9 cellular contexts compared by ENCODE assay signal in the genomic region with DNA sequence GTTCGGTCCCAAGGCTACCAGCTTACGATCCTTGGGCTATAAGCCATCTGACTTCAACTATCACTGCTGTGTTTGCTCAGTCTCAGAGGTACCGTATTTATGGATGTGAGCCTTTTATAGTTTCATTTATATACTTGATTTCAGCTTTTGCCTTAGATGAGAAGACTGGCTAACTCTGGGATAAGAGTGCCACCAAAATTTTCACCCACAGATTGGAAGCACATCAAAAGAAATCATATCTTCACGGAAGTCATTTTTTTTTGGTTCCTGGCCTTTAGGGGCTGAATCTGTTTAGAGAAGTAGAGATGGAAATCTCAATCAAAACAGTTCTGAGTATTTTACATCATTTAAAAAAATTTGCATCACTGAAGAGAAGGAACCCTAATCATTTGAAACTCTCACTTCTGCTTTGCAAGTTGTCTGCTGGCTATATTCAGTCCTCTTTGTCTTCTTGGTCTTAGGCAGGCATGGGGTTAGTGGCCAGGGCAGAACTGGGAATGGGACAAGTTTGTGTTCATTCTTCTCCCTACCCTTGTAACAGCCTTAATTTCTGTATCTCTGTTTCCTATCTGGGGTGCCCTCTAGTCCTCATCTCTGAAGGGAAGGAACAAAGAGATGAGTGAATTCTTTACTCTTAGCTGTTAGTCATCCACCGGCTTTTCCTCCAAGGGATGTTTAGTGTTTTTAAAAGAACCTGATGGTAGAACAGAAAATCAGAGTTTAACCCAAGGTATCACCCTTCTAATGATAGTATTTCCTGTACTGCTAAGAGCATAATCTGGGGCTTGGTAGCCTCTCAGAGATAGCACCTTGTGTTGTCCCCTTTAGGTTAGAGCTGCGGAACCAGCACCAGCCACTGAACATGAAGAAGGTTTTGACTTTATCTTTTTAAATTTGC. TPM values are rescaled to one million over a fixed set of nuclear protein-coding genes. Genes with fewer than 3 reads are reported as not detected.
DNase-seq lines count a peak whose midpoint lies in the region; ATAC-seq and TF ChIP-seq lines count a peak whose summit lies in the region.
"Had no signal": no experiment of that assay in that cellular context is flagged by ENCODE, and none has a peak within 500 bp of the region (broad histone marks: within the 10 kb centered on the region; RNA-seq: fewer than 3 reads in every experiment).

No MANE protein-coding gene starts in this region.

- H3K23ac ChIP-seq in neuronal stem cell (ENCODE audit: low read depth, low read length, poor library complexity) = no peak overlapping the region

- no peaks in the 10 kb centered on the region for H3K79me2 ChIP-seq in osteoblast (ENCODE audit: insufficient read depth, low read length)

- H4K8ac ChIP-seq in neuronal stem cell (ENCODE audit: low read depth, low read length) = no peak overlapping the region

- H2AFZ ChIP-seq in neuronal stem cell (ENCODE audit: low read length) = no peak overlapping the region
- H2AFZ ChIP-seq in osteoblast (ENCODE audit: low read length) = no peak overlapping the region

- H4K91ac ChIP-seq in neuronal stem cell (ENCODE audit: low read depth, low read length, poor library complexity) = no peak overlapping the region

- WGBS in neuronal stem cell (ENCODE audit: extremely low coverage in 2 of 2, insufficient read length in 2 of 2, insufficient replicate concordance in 1 of 2), 2 donors = no CpG with 5 or more reads among the region's 6 CpGs

- no peak overlapping the region for H2BK5ac ChIP-seq in neuronal stem cell (ENCODE audit: low read length)

- H3K27me3 ChIP-seq in neuronal stem cell (ENCODE audit: control insufficient read depth in 3 of 3, insufficient read depth in 3 of 3, low read depth in 1 of 3, low read length in 3 of 3) (no peaks in the 10 kb centered on the region), osteoblast (ENCODE audit: insufficient read depth, low read length) (no peaks in the 10 kb centered on the region)

- H3K9ac ChIP-seq in neuronal stem cell (ENCODE audit: low read depth, low read length, poor library complexity) = no peak overlapping the region

- H3K9me3 ChIP-seq in neuronal stem cell (replicated peaks in 1 of 2; ENCODE audit: control insufficient read depth in 2 of 2, insufficient read depth in 1 of 2, low read depth in 1 of 2, low read length in 2 of 2) (no peaks in the 10 kb centered on the region), osteoblast (ENCODE audit: low read depth, low read length) (no peaks in the 10 kb centered on the region)

- H4K20me1 ChIP-seq in osteoblast (ENCODE audit: insufficient read depth, low read length) = no peaks in the 10 kb centered on the region

- no peak overlapping the region for H3K4me2 ChIP-seq in neuronal stem cell (ENCODE audit: insufficient read depth, low read length, poor library complexity, severe bottlenecking)
- no peak overlapping the region for H3K4me2 ChIP-seq in osteoblast (ENCODE audit: insufficient read depth, low read length)

- no peak overlapping the region for H2BK15ac ChIP-seq in neuronal stem cell (ENCODE audit: low read length)

- TF ChIP-seq CTCF in osteoblast (IDR thresholded peaks at IDR 0.05; ENCODE audit: extremely low read depth, low read depth, low read length) = no peak

- no peak overlapping the region for H3K4me3 ChIP-seq in neuronal stem cell (ENCODE audit: low read length in 2 of 2)
- H3K4me3 ChIP-seq in osteoblast (ENCODE audit: insufficient read depth, low read length) = no peak overlapping the region

- H3K36me3 ChIP-seq in neuronal stem cell (replicated peaks in 1 of 2; ENCODE audit: control insufficient read depth in 2 of 2, insufficient read depth in 2 of 2, low read length in 2 of 2) = no peaks in the 10 kb centered on the region
- no peaks in the 10 kb centered on the region for H3K36me3 ChIP-seq in osteoblast (ENCODE audit: insufficient read depth, low read length)

- H2BK12ac ChIP-seq in neuronal stem cell (ENCODE audit: low read length) = no peak overlapping the region

- DNase-seq in OCI-M1 (lab: John Stamatoyannopoulos, UW) (peak; percentile 5), pons (ENCODE audit: low spot score) (peak; percentile 23), AG08396 (ENCODE audit: low spot score) (no peak), neuronal stem cell (ENCODE audit: low spot score) (no peak), osteoblast (ENCODE audit: insufficient read length, low spot score, missing footprints) (no peak)
- no peak for DNase-seq in central memory CD4-positive, alpha-beta T cell
- DNase-seq: NCI-H1417 had no signal

- no peak overlapping the region for H2AK5ac ChIP-seq in neuronal stem cell (ENCODE audit: low read depth, low read length)

- no peak overlapping the region for H3K14ac ChIP-seq in neuronal stem cell (ENCODE audit: low read length)

- H3K4me1 ChIP-seq in neuronal stem cell (ENCODE audit: control insufficient read depth in 2 of 2, insufficient read depth in 1 of 2, low read depth in 1 of 2, low read length in 2 of 2) (peaks cover 0 to 6% of the 10 kb centered on the region in 2 donors), osteoblast (ENCODE audit: insufficient read depth, low read length) (peaks cover 9% of the 10 kb centered on the region)

- H3K18ac ChIP-seq in neuronal stem cell (ENCODE audit: low read length) = no peak overlapping the region

- H2BK120ac ChIP-seq in neuronal stem cell (ENCODE audit: low read depth, low read length) = no peak overlapping the region

- ATAC-seq in GM19043 (IDR thresholded peaks at IDR 0.05; ENCODE audit: low read depth, unreplicated experiment) (peak; percentile 40), HG02938 (IDR thresholded peaks at IDR 0.05; ENCODE audit: unreplicated experiment) (peak; percentile 59)

- H3K4ac ChIP-seq in neuronal stem cell (ENCODE audit: low read length) = no peak overlapping the region

- no peak overlapping the region for H3K27ac ChIP-seq in neuronal stem cell (replicated peaks; ENCODE audit: low read length)
- H3K27ac ChIP-seq in osteoblast (ENCODE audit: low read depth, low read length) = no peak overlapping the region

- H3K79me1 ChIP-seq in neuronal stem cell (ENCODE audit: low read depth, low read length) = no peaks in the 10 kb centered on the region

RNA-seq across cellular contexts. Expression of a gene that starts 14.1 kb away (rescaled TPM):
- polyA plus RNA-seq in neuronal stem cell (2013, experiment 1 of 2) = 13.5 TPM
- polyA plus RNA-seq in neuronal stem cell (2013, experiment 2 of 2) = 13.8 TPM
- 23.2 and 26.2 TPM in 2 replicates for total RNA-seq in osteoblast

Comparison
In these comparisons a context has a peak if more than half of its experiments do, and no peak if none do; other contexts are left out.
1. DNase-seq: peak in OCI-M1 (single experiment) and pons (single experiment); none in AG08396 (single experiment), neuronal stem cell (single experiment), osteoblast (single experiment) and central memory CD4-positive, alpha-beta T cell (single experiment).